ENCODE assay signal across 8 cellular contexts in genomic region chr15:41513282-41514227, GRCh38. TPM values are rescaled to one million over a fixed set of nuclear protein-coding genes. Genes with fewer than 3 reads are reported as not detected.
DNase-seq lines count a peak whose midpoint lies in the region; ATAC-seq and TF ChIP-seq lines count a peak whose summit lies in the region.

TSS of gene LTK (minus strand) at chr15:41513827. CDS start at chr15:41513709, 118 bp downstream.

- intact Hi-C loops in left lung (cut with DNase I): no loop called here

- H3K4me3 ChIP-seq in BJ (ENCODE audit: low read depth, low read length) (peak within 1 kb of the TSS; percentile 15), adipocyte (ENCODE audit: low read length) (peak within 1 kb of the TSS; percentile 61), left lung (peak within 1 kb of the TSS; percentile 14 to 38), thoracic aorta (peak within 1 kb of the TSS; percentile 61)

- H3K4me1 ChIP-seq in adipocyte (ENCODE audit: control insufficient read depth, insufficient read depth, low read length) (peaks cover 11% of the 10 kb centered on the region), left lung (peaks cover 21 to 29% of the 10 kb centered on the region in 2 donors), thoracic aorta (ENCODE audit: control insufficient read depth in 1 of 2, low read depth in 2 of 2) (peaks cover 18 to 25% of the 10 kb centered on the region in 2 donors)

- TF ChIP-seq CTCF in BJ (IDR thresholded peaks at IDR 0.05; ENCODE audit: insufficient read depth, low read depth, low read length) (no peak), left lung (IDR thresholded peaks at IDR 0.05) (no peak), thoracic aorta (IDR thresholded peaks at IDR 0.05) (no peak)

- CTCF ChIA-PET in BJ (lab: Yijun Ruan, JAX): interaction anchor here (1.1 kb wide), 1 partner anchor 9 kb away, joined by 4 read pairs; no protein-coding TSS in a partner anchor

- POLR2A ChIA-PET in BJ (lab: Charles Lee): no interaction called here

- TF ChIP-seq EP300 in Ishikawa (IDR thresholded peaks at IDR 0.05; ENCODE audit: borderline replicate concordance): no peak

- no peak within 1 kb of the TSS for H3K9ac ChIP-seq in adipocyte (ENCODE audit: low read length)

- H3K9me3 ChIP-seq in adipocyte (ENCODE audit: control insufficient read depth, low read length): no peaks in the 10 kb centered on the region
- no peaks in the 10 kb centered on the region for H3K9me3 ChIP-seq in left lung
- H3K9me3 ChIP-seq in thoracic aorta: no peaks in the 10 kb centered on the region

- no peak for DNase-seq in BJ (ENCODE audit: low read depth)
- DNase-seq in adipocyte (ENCODE audit: low read depth): no peak
- no peak for DNase-seq in left lung
- no peak for DNase-seq in thoracic aorta (ENCODE audit: low spot score)
- DNase-seq in kidney tubule cell (ENCODE audit: low spot score): no peak

- H3K27me3 ChIP-seq in BJ (ENCODE audit: control insufficient read depth, insufficient read depth, low read length): peaks cover 18% of the 10 kb centered on the region
- peaks cover 23% of the 10 kb centered on the region for H3K27me3 ChIP-seq in adipocyte (replicated peaks; ENCODE audit: control insufficient read depth, insufficient read depth, low read length)
- H3K27me3 ChIP-seq in left lung: peaks cover 31 to 44% of the 10 kb centered on the region in 2 donors
- peaks cover 16% of the 10 kb centered on the region for H3K27me3 ChIP-seq in thoracic aorta (replicated peaks; ENCODE audit: insufficient read depth)

- H3K27ac ChIP-seq in left lung: no peak within 1 kb of the TSS
- peak within 1 kb of the TSS in 1 of 2 donors; percentile 38 for H3K27ac ChIP-seq in thoracic aorta

- TF ChIP-seq RAD21 in Ishikawa (IDR thresholded peaks at IDR 0.05; ENCODE audit: low read depth): no peak

- H3K36me3 ChIP-seq in BJ (ENCODE audit: control insufficient read depth, insufficient read depth, low read length): peaks cover 5% of the 10 kb centered on the region
- peaks cover 9% of the 10 kb centered on the region for H3K36me3 ChIP-seq in adipocyte (ENCODE audit: control insufficient read depth, insufficient read depth, low read length, severe bottlenecking)
- H3K36me3 ChIP-seq in left lung: peaks cover 0 to 9% of the 10 kb centered on the region in 2 donors
- H3K36me3 ChIP-seq in thoracic aorta: no peaks in the 10 kb centered on the region

- ATAC-seq in left lung: peak; percentile 9
- ATAC-seq in thoracic aorta (ENCODE audit: insufficient number of reproducible peaks, low FRiP score, low read depth): no peak
- no peak for ATAC-seq in HG03457 (IDR thresholded peaks at IDR 0.05; ENCODE audit: unreplicated experiment)
- no peak for ATAC-seq in HG03378 (IDR thresholded peaks at IDR 0.05; ENCODE audit: unreplicated experiment)

TF ChIP-seq in Ishikawa, 13 proteins besides CTCF, POLR2A, EP300 and RAD21:
- TF ChIP-seq MAX (IDR thresholded peaks at IDR 0.05) (0 out of 2 replicates have a peak, but pooled peaks have one; percentile 22), TEAD4 (IDR thresholded peaks at IDR 0.05) (no peak)

RNA-seq across cellular contexts. Expression of gene LTK, which starts in this region (rescaled TPM):
- polyA plus RNA-seq in BJ (2011; rRNA removed): 0.09 and 0.11 TPM in 2 replicates
- 0.10 TPM in 1 of 2 replicates, not detected in the other for polyA minus RNA-seq in BJ (2011; rRNA and poly(A)+ RNA removed)
- total RNA-seq in left lung (1 to 10 TPM; 1.6 to 1.8 TPM), thoracic aorta (under 1 TPM; 0.35 to 0.81 TPM)
